ENCODE assay signal across 17 cellular contexts in genomic region chr1:39282537-39283216, GRCh38.
DNase-seq lines count a peak whose midpoint lies in the region; ATAC-seq, FAIRE-seq and TF ChIP-seq lines count a peak whose summit lies in the region.
"Had no signal": no experiment of that assay in that cellular context is flagged by ENCODE, and none has a peak within 500 bp of the region (broad histone marks: within the 10 kb centered on the region; RNA-seq: fewer than 3 reads in every experiment).

No MANE protein-coding gene starts in this region.

- ATAC-seq in CD4-positive, CD25-positive, alpha-beta regulatory T cell (ENCODE audit: low read depth in 2 of 2) = no peak
- ATAC-seq in natural killer cell = no peak
- no peak for ATAC-seq in GM18909 (IDR thresholded peaks at IDR 0.05; ENCODE audit: poor library complexity, unreplicated experiment)
- no peak for ATAC-seq in GM18861 (IDR thresholded peaks at IDR 0.05; ENCODE audit: unreplicated experiment)
- ATAC-seq: activated T-cell treated with anti-CD3 and anti-CD28 coated beads, Interleukin-2, amount 50 U/mL, for 4 hours; SK-N-SH treated with all-trans-retinoic acid at 6 μM for 48 hours; stimulated activated naive B cell treated with anti-CD40 and anti-IgM and Interleukin-4, amounts not matched to agents 10 μg/mL and 1 μg/mL and 100 μg/mL, for 72 hours had no signal

- no peak overlapping the region for H2BK15ac ChIP-seq in H1 (ENCODE audit: low read length)

- peaks cover 18% of the 10 kb centered on the region for H3K4me1 ChIP-seq in CD4-positive, CD25-positive, alpha-beta regulatory T cell (ENCODE audit: control insufficient read depth, insufficient read depth, low read length, poor library complexity, severe bottlenecking)
- H3K4me1 ChIP-seq in H1 (replicated peaks in 1 of 4; ENCODE audit: control insufficient read depth in 3 of 4, insufficient read depth in 4 of 4, low read length in 3 of 4) = peaks cover 0 to 9% (median 3%) of the 10 kb centered on the region in 4 experiments; a peak in 4 of 7 replicates

- H2BK20ac ChIP-seq in H1 (ENCODE audit: low read length) = no peak overlapping the region

- H3K9ac ChIP-seq in H1 (replicated peaks in 1 of 4; ENCODE audit: extremely low read depth in 1 of 4, low read depth in 3 of 4, low read length in 3 of 4) = no peak overlapping the region

- no peak overlapping the region for H4K8ac ChIP-seq in H1 (ENCODE audit: extremely low read depth, insufficient read depth, low read length)

- no peaks in the 10 kb centered on the region; the same call in 1 of the 2 replicates for H3K79me1 ChIP-seq in H1 (ENCODE audit: low read depth, low read length)

- no peak overlapping the region for H4K91ac ChIP-seq in H1 (replicated peaks; ENCODE audit: insufficient read length, low read length)

- peaks cover 0 to 30% of the 10 kb centered on the region in 2 experiments; a peak in 2 of 4 replicates for H3K79me2 ChIP-seq in H1 (ENCODE audit: control insufficient read depth in 1 of 2, insufficient read depth in 2 of 2, low read length in 2 of 2)

- FAIRE-seq in H1 (lab: Jason Lieb, UNC) = no peak
- FAIRE-seq: GM12892 had no signal

- H2AFZ ChIP-seq in H1 (ENCODE audit: low read length) = no peak overlapping the region

- peak overlapping the region; percentile 46 to 97 (median 83) for H3K27ac Mint-ChIP-seq in CD4-positive, CD25-positive, alpha-beta regulatory T cell
- peak overlapping the region; percentile 50 for H3K27ac Mint-ChIP-seq in HFFc6
- H3K27ac Mint-ChIP-seq in natural killer cell = peak overlapping the region; percentile 52 to 55
- H3K27ac Mint-ChIP-seq: memory B cell; stimulated activated naive B cell treated with anti-CD40 and anti-IgM and Interleukin-4, amounts not matched to agents 10 μg/mL and 1 μg/mL and 100 μg/mL, for 72 hours had no signal

- WGBS in H1 (ENCODE audit: extremely low coverage in 1 of 2, insufficient coverage in 1 of 2, insufficient read length in 1 of 2, insufficient replicate concordance in 2 of 2, low coverage in 1 of 2, low lambda C conversion rate in 2 of 2, missing lambda C conversion rate in 1 of 2), 2 experiments = 70% methylated on average over 8 of the region's 8 CpGs; no CpG with 5 or more reads in 1 of the 2 experiments

- H3K23me2 ChIP-seq in H1 (ENCODE audit: low read depth, low read length) = no peaks in the 10 kb centered on the region

- no peak overlapping the region for H3K27ac ChIP-seq in CD4-positive, CD25-positive, alpha-beta regulatory T cell (ENCODE audit: insufficient read depth, low read length, poor library complexity, severe bottlenecking)
- no peak overlapping the region for H3K27ac ChIP-seq in H1 (ENCODE audit: low read depth, low read length)
- H3K27ac ChIP-seq: HL-60, WERI-Rb-1 had no signal

- no peak for TF ChIP-seq EP300 in H1 (IDR thresholded peaks at IDR 0.05; ENCODE audit: borderline replicate concordance in 1 of 2, low read depth in 2 of 2, low read length in 2 of 2)

- H3K14ac ChIP-seq in H1 (ENCODE audit: insufficient read length) = no peak overlapping the region

- no peak overlapping the region for H3K18ac ChIP-seq in H1 (ENCODE audit: extremely low read depth, low read length)

- peaks cover 18 to 24% (median 21%) of the 10 kb centered on the region in 4 donors for H3K4me1 Mint-ChIP-seq in CD4-positive, CD25-positive, alpha-beta regulatory T cell
- H3K4me1 Mint-ChIP-seq in HFFc6 (ENCODE audit: low read depth) = peaks cover 15% of the 10 kb centered on the region
- H3K4me1 Mint-ChIP-seq in natural killer cell = peaks cover 18 to 25% of the 10 kb centered on the region in 2 donors

- no peak for TF ChIP-seq POLR2A in H1 (IDR thresholded peaks at IDR 0.05; ENCODE audit: control extremely low read depth in 1 of 2, low read depth in 2 of 2, low read length in 2 of 2)

- H3K4me3 ChIP-seq in CD4-positive, CD25-positive, alpha-beta regulatory T cell (ENCODE audit: low read depth, low read length) = no peak overlapping the region
- H3K4me3 ChIP-seq in H1 (ENCODE audit: extremely low read depth in 1 of 4, insufficient read depth in 2 of 4, low read depth in 3 of 4, low read length in 4 of 4) = no peak overlapping the region

- no peak overlapping the region for H2AK5ac ChIP-seq in H1 (ENCODE audit: low read depth, low read length)

- H2BK120ac ChIP-seq in H1 (replicated peaks; ENCODE audit: low read depth, low read length) = no peak overlapping the region

- H3K27me3 Mint-ChIP-seq in CD4-positive, CD25-positive, alpha-beta regulatory T cell = no peaks in the 10 kb centered on the region
- H3K27me3 Mint-ChIP-seq in HFFc6 (ENCODE audit: insufficient read depth) (peaks cover 3% of the 10 kb centered on the region; the same call in 1 of the 2 replicates), natural killer cell (ENCODE audit: low read depth in 2 of 2) (no peaks in the 10 kb centered on the region)
- H3K27me3 Mint-ChIP-seq: memory B cell; stimulated activated naive B cell treated with anti-CD40 and anti-IgM and Interleukin-4, amounts not matched to agents 10 μg/mL and 1 μg/mL and 100 μg/mL, for 72 hours had no signal

- H2BK5ac ChIP-seq in H1 (ENCODE audit: low read depth, low read length) = no peak overlapping the region

- H3K36me3 ChIP-seq in CD4-positive, CD25-positive, alpha-beta regulatory T cell (ENCODE audit: control insufficient read depth, insufficient read depth, low read length) = peaks cover 59% of the 10 kb centered on the region
- H3K36me3 ChIP-seq in H1 (ENCODE audit: control insufficient read depth in 2 of 4, insufficient read depth in 4 of 4, low read length in 3 of 4) = peaks cover 11 to 44% (median 30%) of the 10 kb centered on the region in 4 experiments

- POLR2A ChIA-PET in H1 (lab: Charles Lee; ENCODE audit: partially characterized antibody) = no interaction called here

- DNase-seq in CD4-positive, CD25-positive, alpha-beta regulatory T cell = no peak
- DNase-seq in HFFc6 (no peak), H1 (ENCODE audit: low read depth in 1 of 2, low spot score in 2 of 2) (no peak), natural killer cell (no peak), Kasumi-1 (lab: John Stamatoyannopoulos, UW) (no peak), amygdala (lab: John Stamatoyannopoulos, UW) (no peak)
- DNase-seq: activated T-cell treated with anti-CD3 and anti-CD28 coated beads, Interleukin-2, amount 50 U/mL, for 4 hours; hypothalamus; posterior cingulate gyrus; stimulated activated naive B cell treated with anti-CD40 and anti-IgM and Interleukin-4, amounts not matched to agents 10 μg/mL and 1 μg/mL and 100 μg/mL, for 72 hours; WERI-Rb-1 had no signal

- H3K9me3 Mint-ChIP-seq in CD4-positive, CD25-positive, alpha-beta regulatory T cell = no peaks in the 10 kb centered on the region
- no peaks in the 10 kb centered on the region for H3K9me3 Mint-ChIP-seq in HFFc6
- no peaks in the 10 kb centered on the region for H3K9me3 Mint-ChIP-seq in natural killer cell
- H3K9me3 Mint-ChIP-seq: activated T-cell treated with anti-CD3 and anti-CD28 coated beads, Interleukin-2, amount 50 U/mL, for 4 hours; memory B cell; stimulated activated naive B cell treated with anti-CD40 and anti-IgM and Interleukin-4, amounts not matched to agents 10 μg/mL and 1 μg/mL and 100 μg/mL, for 72 hours had no signal

- no peak overlapping the region for H3K4me2 ChIP-seq in H1 (ENCODE audit: insufficient read depth in 1 of 2, low read depth in 2 of 2, low read length in 2 of 2)

- intact Hi-C loops in natural killer cell (cut with micrococcal nuclease) = no loop called here

- H3K9me3 ChIP-seq in CD4-positive, CD25-positive, alpha-beta regulatory T cell (ENCODE audit: control insufficient read depth in 2 of 2, low read length in 2 of 2) = no peaks in the 10 kb centered on the region
- no peaks in the 10 kb centered on the region for H3K9me3 ChIP-seq in H1 (ENCODE audit: insufficient read depth in 2 of 2, low read depth in 1 of 2, low read length in 1 of 2)

- no peak overlapping the region for H3K56ac ChIP-seq in H1 (replicated peaks; ENCODE audit: insufficient read length, low read depth, low read length)

- TF ChIP-seq CTCF in HFFc6 (IDR thresholded peaks at IDR 0.05) = no peak
- no peak for TF ChIP-seq CTCF in H1 (IDR thresholded peaks at IDR 0.05; ENCODE audit: control extremely low read depth in 1 of 3, insufficient read depth in 1 of 3, low read depth in 1 of 3, low read length in 3 of 3)
- TF ChIP-seq CTCF in natural killer cell (IDR thresholded peaks at IDR 0.05) = no peak

- peaks cover 33% of the 10 kb centered on the region for H3K36me3 Mint-ChIP-seq in CD4-positive, CD25-positive, alpha-beta regulatory T cell
- H3K36me3 Mint-ChIP-seq in HFFc6 (ENCODE audit: low read depth) (peaks cover 40% of the 10 kb centered on the region), natural killer cell (peaks cover 31% of the 10 kb centered on the region)

- CTCF ChIA-PET in H1 (lab: Charles Lee; ENCODE audit: partially characterized antibody) = interaction anchor here (1.6 kb wide), 1 partner anchor 26 kb away, joined by 3 read pairs; no protein-coding TSS in a partner anchor

- no peak overlapping the region for H3K4me3 Mint-ChIP-seq in CD4-positive, CD25-positive, alpha-beta regulatory T cell
- H3K4me3 Mint-ChIP-seq in HFFc6 = no peak overlapping the region
- no peak overlapping the region for H3K4me3 Mint-ChIP-seq in natural killer cell
- H3K4me3 Mint-ChIP-seq: activated T-cell treated with anti-CD3 and anti-CD28 coated beads, Interleukin-2, amount 50 U/mL, for 4 hours; memory B cell; stimulated activated naive B cell treated with anti-CD40 and anti-IgM and Interleukin-4, amounts not matched to agents 10 μg/mL and 1 μg/mL and 100 μg/mL, for 72 hours had no signal

- H3K23ac ChIP-seq in H1 (ENCODE audit: insufficient read length) = no peak overlapping the region

- H2BK12ac ChIP-seq in H1 (ENCODE audit: low read depth, low read length) = no peak overlapping the region

- H4K20me1 ChIP-seq in H1 (replicated peaks in 1 of 2; ENCODE audit: control insufficient read depth in 1 of 2, insufficient read depth in 2 of 2, low read length in 2 of 2) = peaks cover 0 to 3% of the 10 kb centered on the region in 2 experiments

- TF ChIP-seq RAD21 in H1 (IDR thresholded peaks at IDR 0.05 in 1 of 2, conservative IDR thresholded peaks at IDR 0.05 in 1 of 2; ENCODE audit: low read depth in 2 of 2, low read length in 2 of 2) = no peak

- H3K4ac ChIP-seq in H1 (replicated peaks; ENCODE audit: insufficient read length, low read depth, low read length) = no peak overlapping the region

- no peak overlapping the region for H4K5ac ChIP-seq in H1 (ENCODE audit: insufficient read length, low read depth, low read length)

- no peaks in the 10 kb centered on the region for H3K27me3 ChIP-seq in CD4-positive, CD25-positive, alpha-beta regulatory T cell (ENCODE audit: control insufficient read depth, insufficient read depth, low read length)
- no peaks in the 10 kb centered on the region for H3K27me3 ChIP-seq in H1 (replicated peaks in 1 of 4; ENCODE audit: control insufficient read depth in 3 of 4, extremely low read depth in 1 of 4, insufficient read depth in 3 of 4, low read length in 3 of 4)

TF ChIP-seq in H1, 55 proteins besides CTCF, POLR2A, EP300 and RAD21:
- 0 out of 2 replicates have a peak, but pooled peaks have one; percentile 58 for TF ChIP-seq JUND (IDR thresholded peaks at IDR 0.05; ENCODE audit: low read length)
- no peak for TF ChIP-seq PHF8 (conservative IDR thresholded peaks at IDR 0.05; ENCODE audit: low read depth, low read length)
